Comparison of ENCODE assay signal across 20 cellular contexts in the genomic region with DNA sequence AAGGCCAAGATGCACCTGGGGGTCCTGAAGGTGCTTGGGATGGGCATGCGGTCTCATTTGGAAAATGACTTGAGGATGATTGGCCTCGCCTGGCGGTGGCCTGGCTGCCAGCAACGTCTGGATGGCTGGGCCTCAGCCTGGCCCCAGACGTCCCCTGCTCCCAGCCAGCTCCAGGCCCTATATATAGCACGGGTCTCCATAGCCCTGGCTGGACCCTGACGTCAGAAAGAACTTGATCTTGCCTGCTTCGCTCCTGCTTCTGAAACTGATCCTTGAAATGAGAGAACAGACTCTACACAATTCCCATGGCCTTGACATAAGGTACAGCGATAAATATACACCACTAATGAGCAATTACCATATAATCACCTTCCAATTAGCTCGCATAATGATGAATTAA. TPM values are rescaled to one million over a fixed set of nuclear protein-coding genes. Genes with fewer than 3 reads are reported as not detected.
"Had no signal": no experiment of that assay in that cellular context is flagged by ENCODE, and none has a peak within 500 bp of the region (broad histone marks: within the 10 kb centered on the region; RNA-seq: fewer than 3 reads in every experiment).

No MANE protein-coding gene starts in this region.

- DNase-seq: activated CD4-positive, alpha-beta memory T cell treated with anti-CD3 and anti-CD28 coated beads for 36 hours; activated CD4-positive, alpha-beta T cell treated with anti-CD3 and anti-CD28 coated beads for 1 hour; activated gamma-delta T cell; activated T-cell treated with anti-CD3 and anti-CD28 coated beads, Interleukin-2, amount 50 U/mL, for 24 hours; body of pancreas; central memory CD4-positive, alpha-beta T cell; cortex of kidney; effector CD4-positive, alpha-beta T cell; esophagus squamous epithelium; small intestine; trophoblast cell had no signal

- H3K4me3 ChIP-seq: body of pancreas, esophagus squamous epithelium, lung, right atrium auricular region had no signal

- H3K27ac Mint-ChIP-seq: activated CD4-positive, alpha-beta memory T cell treated with anti-CD3 and anti-CD28 coated beads for 36 hours; mesothelial cell of epicardium; stimulated activated naive CD8-positive, alpha-beta T cell treated with anti-CD3 and anti-CD28 coated beads, Interleukin-15, Interleukin-2, amounts not matched to agents 100 ng/mL and 50 ng/mL, for 24 hours had no signal

- H3K4me3 Mint-ChIP-seq: activated CD4-positive, alpha-beta memory T cell treated with anti-CD3 and anti-CD28 coated beads for 36 hours; activated T-cell treated with anti-CD3 and anti-CD28 coated beads, Interleukin-2, amount 50 U/mL, for 24 hours; stimulated activated naive CD8-positive, alpha-beta T cell treated with anti-CD3 and anti-CD28 coated beads, Interleukin-15, Interleukin-2, amounts not matched to agents 100 ng/mL and 50 ng/mL, for 24 hours had no signal

- H3K9me3 ChIP-seq: body of pancreas, esophagus squamous epithelium, neutrophil, right atrium auricular region, suprapubic skin had no signal

- H3K9me3 Mint-ChIP-seq: activated CD4-positive, alpha-beta memory T cell treated with anti-CD3 and anti-CD28 coated beads for 36 hours; activated naive CD4-positive, alpha-beta T cell treated with anti-CD3 and anti-CD28 coated beads, Interleukin-2, amount 50 U/mL, for 72 hours; activated T-cell treated with anti-CD3 and anti-CD28 coated beads, Interleukin-2, amount 50 U/mL, for 24 hours; mesothelial cell of epicardium; stimulated activated naive CD8-positive, alpha-beta T cell treated with anti-CD3 and anti-CD28 coated beads, Interleukin-15, Interleukin-2, amounts not matched to agents 100 ng/mL and 50 ng/mL, for 24 hours had no signal

- H3K27ac ChIP-seq: body of pancreas, esophagus squamous epithelium, neutrophil, right atrium auricular region, suprapubic skin had no signal

- ATAC-seq: activated naive CD4-positive, alpha-beta T cell treated with anti-CD3 and anti-CD28 coated beads, Interleukin-2, amount 50 U/mL, for 72 hours; body of pancreas; SK-N-SH treated with all-trans-retinoic acid at 6 μM for 48 hours had no signal

- H3K36me3 Mint-ChIP-seq: activated CD4-positive, alpha-beta memory T cell treated with anti-CD3 and anti-CD28 coated beads for 36 hours; mesothelial cell of epicardium had no signal

- H3K36me3 ChIP-seq: esophagus squamous epithelium, neutrophil, right atrium auricular region, suprapubic skin had no signal

RNA-seq across cellular contexts. Expression of gene EMX2, which starts 11.8 kb away (rescaled TPM):
- total RNA-seq: activated CD4-positive, alpha-beta memory T cell treated with anti-CD3 and anti-CD28 coated beads for 36 hours; activated naive CD4-positive, alpha-beta T cell treated with anti-CD3 and anti-CD28 coated beads, Interleukin-2, amount 50 U/mL, for 72 hours; body of pancreas; T-helper 1 cell treated with Interleukin-12 subunit alpha and Interleukin-12 subunit beta and Interleukin-4 antibody, amounts not matched to agents 30 ng/mL and 1 ng/mL, for 36 hours had no signal
- polyA plus RNA-seq: lung had no signal
